In genomic region chr4:1345905-1346780, GRCh38 we compare ENCODE assay signal across 8 cellular contexts. TPM values are rescaled to one million over a fixed set of nuclear protein-coding genes. Genes with fewer than 3 reads are reported as not detected.
DNase-seq lines count a peak whose midpoint lies in the region; ATAC-seq and TF ChIP-seq lines count a peak whose summit lies in the region.

No MANE protein-coding gene starts in this region.

- H3K36me3 Mint-ChIP-seq in activated T-cell treated with anti-CD3 and anti-CD28 coated beads, Interleukin-2, amount 50 U/mL, for 24 hours (ENCODE audit: low read depth): peaks cover 42% of the 10 kb centered on the region
- H3K36me3 Mint-ChIP-seq in naive thymus-derived CD4-positive, alpha-beta T cell: peaks cover 0 to 15% (median 3%) of the 10 kb centered on the region in 5 donors

- peaks cover 0 to 28% (median 0%) of the 10 kb centered on the region in 3 donors for H3K36me3 ChIP-seq in esophagus squamous epithelium
- peaks cover 0 to 3% (median 0%) of the 10 kb centered on the region in 3 experiments for H3K36me3 ChIP-seq in naive thymus-derived CD4-positive, alpha-beta T cell (ENCODE audit: control insufficient read depth in 2 of 3, insufficient read depth in 3 of 3, low read length in 3 of 3)
- H3K36me3 ChIP-seq in tibial nerve: peaks cover 0 to 23% (median 0%) of the 10 kb centered on the region in 3 donors

- H3K9me3 ChIP-seq in esophagus squamous epithelium (no peaks in the 10 kb centered on the region), tibial nerve (no peaks in the 10 kb centered on the region)
- no peaks in the 10 kb centered on the region for H3K9me3 ChIP-seq in naive thymus-derived CD4-positive, alpha-beta T cell (ENCODE audit: control insufficient read depth in 2 of 3, low read length in 3 of 3)

- intact Hi-C loops in esophagus squamous epithelium (cut with DNase I): loop anchor here (5.0 kb wide), 2 partner anchors 54 to 94 kb away; no protein-coding TSS in a partner anchor
- intact Hi-C loops in naive thymus-derived CD4-positive, alpha-beta T cell (cut with micrococcal nuclease): loop anchor here (1.0 to 10.0 kb wide), 22 partner anchors 15 to 1616 kb away; partner anchors contain the start of genes ATP5ME (in 2 of the 2), MAEA (in 2 of the 2), MYL5 (in 2 of the 2) and CFAP99 (in 1 of the 2)

- H3K4me1 Mint-ChIP-seq in activated T-cell treated with anti-CD3 and anti-CD28 coated beads, Interleukin-2, amount 50 U/mL, for 24 hours (ENCODE audit: low read depth): peaks cover 55% of the 10 kb centered on the region
- peaks cover 28 to 47% (median 37%) of the 10 kb centered on the region in 7 donors for H3K4me1 Mint-ChIP-seq in naive thymus-derived CD4-positive, alpha-beta T cell

- H3K27ac ChIP-seq in esophagus squamous epithelium (peak overlapping the region; percentile 95 to 100 (median 100)), tibial nerve (peak overlapping the region; percentile 74 to 98 (median 96))
- peak overlapping the region; percentile 94 for H3K27ac ChIP-seq in naive thymus-derived CD4-positive, alpha-beta T cell (ENCODE audit: low read depth, low read length)

- peak overlapping the region; percentile 85 for H3K4me3 Mint-ChIP-seq in activated T-cell treated with anti-CD3 and anti-CD28 coated beads, Interleukin-2, amount 50 U/mL, for 24 hours
- H3K4me3 Mint-ChIP-seq in naive thymus-derived CD4-positive, alpha-beta T cell: peak overlapping the region; percentile 83 to 99 (median 95)

- DNase-seq in SIG-M5 treated with dmso at 0.1 percent for 504 hours (lab: John Stamatoyannopoulos, UW; ENCODE audit: unreplicated experiment) (peak; percentile 56), SIG-M5 (lab: John Stamatoyannopoulos, UW) (no peak), NCI-H526 treated with DMSO at 0.1 percent for 48 hours (lab: John Stamatoyannopoulos, UW) (peak; percentile 13), esophagus squamous epithelium (lab: John Stamatoyannopoulos, UW) (no peak), tibial nerve (ENCODE audit: low spot score in 2 of 2) (peak in 1 of 2 donors; percentile 18)
- peak; percentile 72 for DNase-seq in activated T-cell treated with anti-CD3 and anti-CD28 coated beads, Interleukin-2, amount 50 U/mL, for 24 hours
- DNase-seq in naive thymus-derived CD4-positive, alpha-beta T cell: peak; percentile 37 to 81 (median 58)

- TF ChIP-seq POLR2A in esophagus squamous epithelium (IDR thresholded peaks at IDR 0.05): peak in 2 of 4 donors; percentile 9 to 22
- no peak for TF ChIP-seq POLR2A in tibial nerve (IDR thresholded peaks at IDR 0.05)

- H3K4me1 ChIP-seq in esophagus squamous epithelium (peaks cover 18 to 50% (median 24%) of the 10 kb centered on the region in 3 donors), tibial nerve (peaks cover 0 to 42% (median 9%) of the 10 kb centered on the region in 4 donors)
- peaks cover 13 to 14% of the 10 kb centered on the region in 2 donors for H3K4me1 ChIP-seq in naive thymus-derived CD4-positive, alpha-beta T cell (ENCODE audit: control insufficient read depth in 2 of 2, insufficient read depth in 2 of 2, low read length in 2 of 2)

- ATAC-seq in HG02642 (IDR thresholded peaks at IDR 0.05; ENCODE audit: poor library complexity, unreplicated experiment): peak; percentile 4
- peak; percentile 10 for ATAC-seq in naive thymus-derived CD4-positive, alpha-beta T cell

- peak overlapping the region; percentile 69 to 97 (median 83) for H3K4me3 ChIP-seq in esophagus squamous epithelium
- peak overlapping the region; percentile 87 for H3K4me3 ChIP-seq in naive thymus-derived CD4-positive, alpha-beta T cell (ENCODE audit: low read length)
- H3K4me3 ChIP-seq in tibial nerve: peak overlapping the region; percentile 74 to 96 (median 92)

- POLR2A ChIA-PET in naive thymus-derived CD4-positive, alpha-beta T cell (lab: Charles Lee): interaction anchor here (0.5 to 4.1 kb wide), 23 partner anchors 10 to 376 kb away, joined by 3 to 102 read pairs (median 5); partner anchors contain the start of genes CTBP1, MAEA, SLBP and TACC3

- TF ChIP-seq CTCF in esophagus squamous epithelium (IDR thresholded peaks at IDR 0.05): peak in 1 of 6 experiments; percentile 34
- TF ChIP-seq CTCF in tibial nerve (IDR thresholded peaks at IDR 0.05): peak in 2 of 5 experiments; percentile 28 to 39

- H3K27ac Mint-ChIP-seq in activated T-cell treated with anti-CD3 and anti-CD28 coated beads, Interleukin-2, amount 50 U/mL, for 24 hours: peak overlapping the region; percentile 90
- H3K27ac Mint-ChIP-seq in naive thymus-derived CD4-positive, alpha-beta T cell: peak overlapping the region; percentile 81 to 99 (median 91)

- CTCF ChIA-PET in naive thymus-derived CD4-positive, alpha-beta T cell (lab: Charles Lee): interaction anchor here (0.7 to 3.9 kb wide), 8 partner anchors 16 to 1100 kb away, joined by 3 to 12 read pairs (median 6); partner anchors contain the start of gene SLBP

- no peaks in the 10 kb centered on the region for H3K27me3 Mint-ChIP-seq in activated T-cell treated with anti-CD3 and anti-CD28 coated beads, Interleukin-2, amount 50 U/mL, for 24 hours
- H3K27me3 Mint-ChIP-seq in naive thymus-derived CD4-positive, alpha-beta T cell: no peaks in the 10 kb centered on the region

- 1% methylated on average over 9 to 15 of the region's 76 CpGs for WGBS in esophagus squamous epithelium, 2 donors
- 1% methylated on average over 25 to 51 of the region's 76 CpGs for WGBS in tibial nerve, 2 donors

- H3K9me3 Mint-ChIP-seq in activated T-cell treated with anti-CD3 and anti-CD28 coated beads, Interleukin-2, amount 50 U/mL, for 24 hours: no peaks in the 10 kb centered on the region
- peaks cover 0 to 2% (median 0%) of the 10 kb centered on the region in 11 donors for H3K9me3 Mint-ChIP-seq in naive thymus-derived CD4-positive, alpha-beta T cell

- TF ChIP-seq EP300 in tibial nerve (IDR thresholded peaks at IDR 0.05): no peak

- H3K27me3 ChIP-seq in esophagus squamous epithelium (no peaks in the 10 kb centered on the region), tibial nerve (no peaks in the 10 kb centered on the region)
- no peaks in the 10 kb centered on the region for H3K27me3 ChIP-seq in naive thymus-derived CD4-positive, alpha-beta T cell (ENCODE audit: control insufficient read depth in 2 of 2, insufficient read depth in 2 of 2, low read length in 2 of 2)

RNA-seq across cellular contexts. Expression of gene UVSSA, which starts 0.9 kb away (rescaled TPM):
- total RNA-seq in esophagus squamous epithelium: 10 to 100 TPM in 3 of 4 donors, 1 to 10 TPM in 1; 7.2 to 12.8 (median 11.5) TPM
- 10 to 100 TPM; 29.5 to 44.1 (median 39.7) TPM for total RNA-seq in naive thymus-derived CD4-positive, alpha-beta T cell
- polyA plus RNA-seq in naive thymus-derived CD4-positive, alpha-beta T cell: 1 to 10 TPM; 3.2 to 9.1 TPM
- total RNA-seq in tibial nerve: 10 to 100 TPM; 29.8 to 72.0 (median 30.4) TPM

RNA-seq across cellular contexts. Expression of gene MAEA, which starts 56.5 kb away (rescaled TPM):
- total RNA-seq in esophagus squamous epithelium: 10 to 100 TPM; 56.6 to 78.7 (median 67.5) TPM
- total RNA-seq in naive thymus-derived CD4-positive, alpha-beta T cell: 10 to 100 TPM; 56.2 to 92.2 (median 79.4) TPM
- 10 to 100 TPM; 45.3 to 88.5 TPM for polyA plus RNA-seq in naive thymus-derived CD4-positive, alpha-beta T cell
- 100 to 1,000 TPM in 1 of 4 donors, 10 to 100 TPM in 3; 66.2 to 140 (median 83.2) TPM for total RNA-seq in tibial nerve

Comparison
In these comparisons a context has a peak if more than half of its experiments do, and no peak if none do; other contexts are left out.
1. DNase-seq: peak in SIG-M5 treated with dmso at 0.1 percent for 504 hours (single experiment), NCI-H526 treated with DMSO at 0.1 percent for 48 hours (single experiment), activated T-cell treated with anti-CD3 and anti-CD28 coated beads, Interleukin-2, amount 50 U/mL, for 24 hours (single experiment) and naive thymus-derived CD4-positive, alpha-beta T cell (9 of 9); none in SIG-M5 (single experiment) and esophagus squamous epithelium (single experiment).
2. Peak in every context shown above with its lines, with median percentiles within 50 percentile points of each other: H3K27ac ChIP-seq and H3K4me3 ChIP-seq.